In the genomic region with DNA sequence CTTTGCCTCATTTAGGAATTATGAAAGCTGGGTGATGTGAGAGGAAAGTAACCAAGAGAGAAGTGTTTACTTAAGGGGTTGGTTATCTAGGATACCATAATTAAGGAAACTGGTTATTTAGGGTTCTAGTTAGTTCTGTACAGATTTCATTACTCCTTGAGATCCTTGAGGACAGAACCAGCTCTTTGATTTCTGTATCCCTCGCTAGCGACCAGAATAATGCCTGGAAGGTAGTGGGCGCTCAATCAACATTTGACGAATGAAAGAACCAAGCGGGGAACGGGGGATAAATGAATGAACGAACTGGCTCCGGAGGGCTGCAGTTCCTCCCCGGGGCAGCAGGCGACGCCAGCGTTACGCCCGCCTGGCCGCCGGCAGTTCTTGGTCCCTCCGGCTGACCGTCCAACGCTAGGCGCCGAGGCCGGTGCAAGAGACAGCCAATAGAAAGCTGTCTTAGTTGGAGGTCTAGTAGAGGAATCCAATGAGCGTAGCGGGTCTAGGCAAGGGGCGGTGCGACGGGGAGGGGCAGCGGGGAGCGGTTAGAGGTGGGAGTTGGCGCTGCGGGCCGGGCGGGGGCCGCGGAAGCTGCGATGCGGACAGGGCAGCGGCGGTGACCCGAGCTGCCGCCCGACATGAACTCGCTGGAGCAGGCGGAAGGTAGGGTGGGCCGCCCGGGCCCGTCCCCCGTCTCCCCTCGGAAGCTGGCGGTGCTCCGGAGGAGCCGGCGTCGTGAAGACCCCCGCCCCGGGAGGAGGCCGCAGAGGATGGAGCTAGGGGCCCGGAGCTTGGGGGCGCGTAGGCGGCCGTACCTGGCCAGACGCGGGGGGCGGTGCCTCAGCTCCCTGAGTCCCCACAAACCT, we compare ENCODE assay signal across 8 cellular contexts. TPM values are rescaled to one million over a fixed set of nuclear protein-coding genes. Genes with fewer than 3 reads are reported as not detected.
DNase-seq lines count a peak whose midpoint lies in the region; ATAC-seq and TF ChIP-seq lines count a peak whose summit lies in the region.

A gene with protein sequence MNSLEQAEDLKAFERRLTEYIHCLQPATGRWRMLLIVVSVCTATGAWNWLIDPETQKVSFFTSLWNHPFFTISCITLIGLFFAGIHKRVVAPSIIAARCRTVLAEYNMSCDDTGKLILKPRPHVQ (plus strand): TSS at position 542 of the 860 bp plus-strand sequence. CDS start 91 bp downstream, at position 633.

- H3K4me1 ChIP-seq in osteoblast (ENCODE audit: insufficient read depth, low read length): peaks cover 8% of the 10 kb centered on the region
- peaks cover 8 to 23% of the 10 kb centered on the region in 2 donors for H3K4me1 ChIP-seq in thoracic aorta (ENCODE audit: control insufficient read depth in 1 of 2, low read depth in 2 of 2)

- H3K36me3 ChIP-seq in osteoblast (ENCODE audit: insufficient read depth, low read length) (peaks cover 6% of the 10 kb centered on the region), thoracic aorta (no peaks in the 10 kb centered on the region)

- peaks cover 0 to 7% of the 10 kb centered on the region in 2 donors for H3K36me3 Mint-ChIP-seq in activated naive CD4-positive, alpha-beta T cell treated with anti-CD3 and anti-CD28 coated beads, Interleukin-2, amount 50 U/mL, for 72 hours

- peak within 1 kb of the TSS; percentile 14 for H3K27ac ChIP-seq in osteoblast (ENCODE audit: low read depth, low read length)
- peak within 1 kb of the TSS; percentile 70 to 74 for H3K27ac ChIP-seq in thoracic aorta

- no peaks in the 10 kb centered on the region for H3K9me3 Mint-ChIP-seq in activated naive CD4-positive, alpha-beta T cell treated with anti-CD3 and anti-CD28 coated beads, Interleukin-2, amount 50 U/mL, for 72 hours

- DNase-seq in GM12864 (ENCODE audit: low read depth) (peak; percentile 90), NCI-H1092 treated with DMSO at 0.1 percent for 48 hours (lab: John Stamatoyannopoulos, UW) (peak; percentile 96), SKM-1 (lab: John Stamatoyannopoulos, UW; ENCODE audit: unreplicated experiment) (peak; percentile 89), glomerular visceral epithelial cell (ENCODE audit: extremely low spot score) (peak; percentile 95), osteoblast (ENCODE audit: insufficient read length, low spot score, missing footprints) (peak; percentile 99), thoracic aorta (ENCODE audit: low spot score) (peak; percentile 85)
- DNase-seq in activated naive CD4-positive, alpha-beta T cell treated with anti-CD3 and anti-CD28 coated beads, Interleukin-2, amount 50 U/mL, for 72 hours (ENCODE audit: low spot score in 2 of 2): peak; percentile 92 to 95

- peak within 1 kb of the TSS; percentile 88 for H3K4me2 ChIP-seq in osteoblast (ENCODE audit: insufficient read depth, low read length)

- H3K27me3 ChIP-seq in osteoblast (ENCODE audit: insufficient read depth, low read length) (peaks cover 4% of the 10 kb centered on the region), thoracic aorta (replicated peaks; ENCODE audit: insufficient read depth) (no peaks in the 10 kb centered on the region)

- H4K20me1 ChIP-seq in osteoblast (ENCODE audit: insufficient read depth, low read length): no peaks in the 10 kb centered on the region

- no peaks in the 10 kb centered on the region for H3K9me3 ChIP-seq in osteoblast (ENCODE audit: low read depth, low read length)
- H3K9me3 ChIP-seq in thoracic aorta: no peaks in the 10 kb centered on the region

- ATAC-seq in HG02623 (IDR thresholded peaks at IDR 0.05; ENCODE audit: unreplicated experiment): peak; percentile 99
- peak; percentile 100 for ATAC-seq in activated naive CD4-positive, alpha-beta T cell treated with anti-CD3 and anti-CD28 coated beads, Interleukin-2, amount 50 U/mL, for 72 hours
- ATAC-seq in thoracic aorta (ENCODE audit: insufficient number of reproducible peaks, low FRiP score, low read depth): peak; percentile 100

- H3K79me2 ChIP-seq in osteoblast (ENCODE audit: insufficient read depth, low read length): peaks cover 42% of the 10 kb centered on the region

- TF ChIP-seq CTCF in GM12864 (IDR thresholded peaks at IDR 0.05; ENCODE audit: low read depth, low read length, missing control alignments): peak; percentile 100
- TF ChIP-seq CTCF in osteoblast (IDR thresholded peaks at IDR 0.05; ENCODE audit: extremely low read depth, low read depth, low read length): peak; percentile 99
- TF ChIP-seq CTCF in thoracic aorta (IDR thresholded peaks at IDR 0.05): peak; percentile 100

- peak within 1 kb of the TSS; percentile 86 for H3K4me3 ChIP-seq in GM12864 (ENCODE audit: low read depth, low read length)
- H3K4me3 ChIP-seq in osteoblast (ENCODE audit: insufficient read depth, low read length): peak within 1 kb of the TSS; percentile 72
- H3K4me3 ChIP-seq in thoracic aorta: peak within 1 kb of the TSS; percentile 93

- H3K27ac Mint-ChIP-seq in activated naive CD4-positive, alpha-beta T cell treated with anti-CD3 and anti-CD28 coated beads, Interleukin-2, amount 50 U/mL, for 72 hours: peak within 1 kb of the TSS; percentile 92 to 96

- peak within 1 kb of the TSS; percentile 94 for H2AFZ ChIP-seq in osteoblast (ENCODE audit: low read length)

RNA-seq across cellular contexts. Expression of the gene that starts here (rescaled TPM):
- total RNA-seq in activated naive CD4-positive, alpha-beta T cell treated with anti-CD3 and anti-CD28 coated beads, Interleukin-2, amount 50 U/mL, for 72 hours: 10 to 100 TPM; 26.9 to 42.9 TPM
- total RNA-seq in osteoblast (27.1 and 30.1 TPM in 2 replicates), thoracic aorta (10 to 100 TPM; 14.2 to 36.5 TPM)

Comparison
In these comparisons a context has a peak if more than half of its experiments do, and no peak if none do; other contexts are left out.
1. Peak in every context shown above with its lines: DNase-seq, ATAC-seq, H3K4me3 ChIP-seq and H3K27ac ChIP-seq.